In genomic region chr20:23503649-23504048, GRCh38 we compare ENCODE assay signal across 37 cellular contexts. TPM values are rescaled to one million over a fixed set of nuclear protein-coding genes. Genes with fewer than 3 reads are reported as not detected.
"Had no signal": no experiment of that assay in that cellular context is flagged by ENCODE, and none has a peak within 500 bp of the region (broad histone marks: within the 10 kb centered on the region; RNA-seq: fewer than 3 reads in every experiment).

No MANE protein-coding gene starts in this region.

- H3K9me3 ChIP-seq: ascending aorta had no signal

- H3K4me1 Mint-ChIP-seq: activated CD4-positive, alpha-beta memory T cell treated with anti-CD3 and anti-CD28 coated beads, Interleukin-2, amount 10 ng/mL, durations not matched to agents 7 days and 5 days; activated CD8-positive, alpha-beta memory T cell treated with anti-CD3 and anti-CD28 coated beads, Interleukin-2, amount 10 ng/mL, durations not matched to agents 7 days and 5 days; activated naive CD8-positive, alpha-beta T cell treated with anti-CD3 and anti-CD28 coated beads, Interleukin-2, amount 10 ng/mL, durations not matched to agents 7 days and 5 days; central memory CD8-positive, alpha-beta T cell had no signal

- H3K4me1 ChIP-seq: ascending aorta had no signal

- H3K36me3 Mint-ChIP-seq: activated CD8-positive, alpha-beta memory T cell treated with anti-CD3 and anti-CD28 coated beads, Interleukin-2, amount 10 ng/mL, durations not matched to agents 7 days and 5 days; activated naive CD8-positive, alpha-beta T cell treated with anti-CD3 and anti-CD28 coated beads, Interleukin-2, amount 10 ng/mL, durations not matched to agents 7 days and 5 days had no signal

- DNase-seq: activated CD4-positive, alpha-beta memory T cell treated with anti-CD3 and anti-CD28 coated beads, Interleukin-2, amount 10 ng/mL, durations not matched to agents 7 days and 5 days; activated CD4-positive, alpha-beta T cell treated with anti-CD3 and anti-CD28 coated beads for 1 hour; activated CD4-positive, alpha-beta T cell treated with anti-CD3 and anti-CD28 coated beads for 48 hours; activated CD4-positive, CD25-positive, alpha-beta regulatory T cell; activated CD8-positive, alpha-beta memory T cell treated with anti-CD3 and anti-CD28 coated beads for 24 hours; activated CD8-positive, alpha-beta memory T cell treated with anti-CD3 and anti-CD28 coated beads, Interleukin-2, amount 10 ng/mL, durations not matched to agents 7 days and 5 days; activated CD8-positive, alpha-beta memory T cell treated with anti-CD3 and anti-CD28 coated beads, Interleukin-2, amount 50 U/mL, for 48 hours; activated effector memory CD4-positive, alpha-beta T cell treated with anti-CD3 and anti-CD28 coated beads, Interleukin-2, amount 50 U/mL, for 16 hours; activated naive CD4-positive, alpha-beta T cell; activated naive CD4-positive, alpha-beta T cell treated with anti-CD3 and anti-CD28 coated beads, Interleukin-2, amount 50 U/mL, for 16 hours; activated naive CD8-positive, alpha-beta T cell treated with anti-CD3 and anti-CD28 coated beads, Interleukin-2, amount 10 ng/mL, durations not matched to agents 7 days and 5 days; activated T-cell treated with anti-CD3 and anti-CD28 coated beads, Interleukin-2, amount 50 U/mL, for 48 hours; amygdala; Kasumi-1; KG1; MM.1S; MV-4-11; NCI-H1092; NCI-H187 treated with DMSO at 0.1 percent for 48 hours; NCI-H2081; NCI-H446; NCI-H510A treated with DMSO at 0.1 percent for 48 hours; NCI-H526 treated with DMSO at 0.1 percent for 48 hours; NK-92 treated with Interleukin-12 subunit alpha and Interleukin-12 subunit beta, amount 100 ng/mL, for 24 hours; PC-3; Right ventricle myocardium superior; SW 1271; T-helper 1 cell; T-helper 2 cell; T-helper 9 cell; WERI-Rb-1 had no signal

- FAIRE-seq: RCC 7860 had no signal

- ATAC-seq: activated CD8-positive, alpha-beta memory T cell treated with anti-CD3 and anti-CD28 coated beads, Interleukin-2, amount 10 ng/mL, durations not matched to agents 7 days and 5 days; PC-3 had no signal

- H3K4me3 ChIP-seq: ascending aorta, cardiac muscle cell had no signal

- H3K27ac Mint-ChIP-seq: activated CD4-positive, alpha-beta memory T cell treated with anti-CD3 and anti-CD28 coated beads, Interleukin-2, amount 10 ng/mL, durations not matched to agents 7 days and 5 days; activated CD8-positive, alpha-beta memory T cell treated with anti-CD3 and anti-CD28 coated beads, Interleukin-2, amount 10 ng/mL, durations not matched to agents 7 days and 5 days; activated naive CD8-positive, alpha-beta T cell treated with anti-CD3 and anti-CD28 coated beads, Interleukin-2, amount 10 ng/mL, durations not matched to agents 7 days and 5 days had no signal

- H3K36me3 ChIP-seq: ascending aorta, cardiac muscle cell, WERI-Rb-1 had no signal

- H3K27me3 Mint-ChIP-seq: activated CD4-positive, alpha-beta memory T cell treated with anti-CD3 and anti-CD28 coated beads, Interleukin-2, amount 10 ng/mL, durations not matched to agents 7 days and 5 days had no signal

- H3K27me3 ChIP-seq: ascending aorta, cardiac muscle cell had no signal

- H3K9me3 Mint-ChIP-seq: activated CD4-positive, alpha-beta memory T cell treated with anti-CD3 and anti-CD28 coated beads, Interleukin-2, amount 10 ng/mL, durations not matched to agents 7 days and 5 days; activated naive CD8-positive, alpha-beta T cell treated with anti-CD3 and anti-CD28 coated beads, Interleukin-2, amount 10 ng/mL, durations not matched to agents 7 days and 5 days; central memory CD8-positive, alpha-beta T cell had no signal

- H3K4me3 Mint-ChIP-seq: activated CD4-positive, alpha-beta memory T cell treated with anti-CD3 and anti-CD28 coated beads, Interleukin-2, amount 10 ng/mL, durations not matched to agents 7 days and 5 days; activated CD8-positive, alpha-beta memory T cell treated with anti-CD3 and anti-CD28 coated beads, Interleukin-2, amount 10 ng/mL, durations not matched to agents 7 days and 5 days; activated naive CD8-positive, alpha-beta T cell treated with anti-CD3 and anti-CD28 coated beads, Interleukin-2, amount 10 ng/mL, durations not matched to agents 7 days and 5 days; central memory CD8-positive, alpha-beta T cell had no signal

- H3K27ac ChIP-seq: ascending aorta, cardiac muscle cell, RWPE1, WERI-Rb-1 had no signal

RNA-seq across cellular contexts. Expression of gene CST8, which starts 12.7 kb away (rescaled TPM):
- total RNA-seq: activated CD4-positive, alpha-beta memory T cell treated with anti-CD3 and anti-CD28 coated beads, Interleukin-2, amount 10 ng/mL, durations not matched to agents 7 days and 5 days; activated CD8-positive, alpha-beta memory T cell treated with anti-CD3 and anti-CD28 coated beads, Interleukin-2, amount 10 ng/mL, durations not matched to agents 7 days and 5 days; activated naive CD8-positive, alpha-beta T cell treated with anti-CD3 and anti-CD28 coated beads, Interleukin-2, amount 10 ng/mL, durations not matched to agents 7 days and 5 days; ascending aorta; cardiac muscle cell; PC-3; Right ventricle myocardium superior had no signal
- polyA plus RNA-seq: adipose tissue, cardiac muscle cell had no signal

RNA-seq across cellular contexts. Expression of gene CST11, which starts 51.0 kb away (rescaled TPM):
- total RNA-seq: activated CD4-positive, alpha-beta memory T cell treated with anti-CD3 and anti-CD28 coated beads, Interleukin-2, amount 10 ng/mL, durations not matched to agents 7 days and 5 days; activated CD8-positive, alpha-beta memory T cell treated with anti-CD3 and anti-CD28 coated beads, Interleukin-2, amount 10 ng/mL, durations not matched to agents 7 days and 5 days; activated naive CD8-positive, alpha-beta T cell treated with anti-CD3 and anti-CD28 coated beads, Interleukin-2, amount 10 ng/mL, durations not matched to agents 7 days and 5 days; ascending aorta; cardiac muscle cell; PC-3; Right ventricle myocardium superior had no signal
- polyA plus RNA-seq: adipose tissue, cardiac muscle cell had no signal
